Comparison of ENCODE assay signal across 29 cellular contexts in genomic region chr20:25514747-25515340, GRCh38.
"Had no signal": no experiment of that assay in that cellular context is flagged by ENCODE, and none has a peak within 500 bp of the region (broad histone marks: within the 10 kb centered on the region; RNA-seq: fewer than 3 reads in every experiment).

No MANE protein-coding gene starts in this region.

- H3K4me1 ChIP-seq: adrenal gland, ascending aorta, left ventricle myocardium inferior had no signal

- ATAC-seq: sciatic nerve; stimulated activated effector memory CD8-positive, alpha-beta T cell treated with anti-CD3 and anti-CD28 coated beads, Interleukin-12 subunit alpha, Interleukin-12 subunit beta, amount 100 ng/mL, for 72 hours had no signal

- H3K27ac Mint-ChIP-seq: activated naive CD8-positive, alpha-beta T cell treated with anti-CD3 and anti-CD28 coated beads for 36 hours; brain; mesothelial cell of epicardium; naive B cell; nephron progenitor cell; stimulated activated effector memory CD8-positive, alpha-beta T cell treated with anti-CD3 and anti-CD28 coated beads, Interleukin-12 subunit alpha, Interleukin-12 subunit beta, amount 100 ng/mL, for 72 hours; stimulated activated naive CD8-positive, alpha-beta T cell treated with anti-CD3 and anti-CD28 coated beads, Interleukin-15, Interleukin-2, amounts not matched to agents 100 ng/mL and 50 ng/mL, for 24 hours had no signal

- H3K27me3 ChIP-seq: adrenal gland, ascending aorta, cardiac muscle cell, dorsolateral prefrontal cortex, neutrophil had no signal

- H3K4me3 ChIP-seq: adrenal gland, ascending aorta, cardiac muscle cell, coronary artery, dorsolateral prefrontal cortex, left ventricle myocardium inferior, thoracic aorta had no signal

- H3K36me3 Mint-ChIP-seq: stimulated activated effector memory CD8-positive, alpha-beta T cell treated with anti-CD3 and anti-CD28 coated beads, Interleukin-12 subunit alpha, Interleukin-12 subunit beta, amount 100 ng/mL, for 72 hours had no signal

- H3K4me1 Mint-ChIP-seq: activated naive CD8-positive, alpha-beta T cell treated with anti-CD3 and anti-CD28 coated beads for 36 hours; brain; mesothelial cell of epicardium; stimulated activated effector memory CD8-positive, alpha-beta T cell treated with anti-CD3 and anti-CD28 coated beads, Interleukin-12 subunit alpha, Interleukin-12 subunit beta, amount 100 ng/mL, for 72 hours had no signal

- DNase-seq: activated CD4-positive, alpha-beta T cell treated with anti-CD3 and anti-CD28 coated beads for 4 hours; activated CD4-positive, alpha-beta T cell treated with anti-CD3 and anti-CD28 coated beads, Interleukin-2, amount 50 U/mL, for 48 hours; activated CD8-positive, alpha-beta memory T cell treated with anti-CD3 and anti-CD28 coated beads for 24 hours; activated effector memory CD4-positive, alpha-beta T cell treated with Interleukin-2 at 50 U/mL for 16 hours; activated naive CD4-positive, alpha-beta T cell treated with Interleukin-2 at 50 U/mL for 16 hours; activated naive CD8-positive, alpha-beta T cell treated with anti-CD3 and anti-CD28 coated beads for 36 hours; adrenal gland; dorsolateral prefrontal cortex; effector memory CD4-positive, alpha-beta T cell; head of caudate nucleus; hypothalamus; left ventricle myocardium inferior; naive B cell; nephron progenitor cell; small intestine; stimulated activated CD4-positive, alpha-beta T cell treated with anti-CD3 and anti-CD28 coated beads, Interleukin-4, amount 100 ng/mL, for 24 hours; T-helper 9 cell; trophoblast cell had no signal

- H3K4me3 Mint-ChIP-seq: activated naive CD8-positive, alpha-beta T cell treated with anti-CD3 and anti-CD28 coated beads for 36 hours; brain; mesothelial cell of epicardium; naive B cell; nephron progenitor cell; stimulated activated effector memory CD8-positive, alpha-beta T cell treated with anti-CD3 and anti-CD28 coated beads, Interleukin-12 subunit alpha, Interleukin-12 subunit beta, amount 100 ng/mL, for 72 hours; stimulated activated naive CD8-positive, alpha-beta T cell treated with anti-CD3 and anti-CD28 coated beads, Interleukin-15, Interleukin-2, amounts not matched to agents 100 ng/mL and 50 ng/mL, for 24 hours had no signal

- H3K27ac ChIP-seq: adrenal gland, ascending aorta, cardiac muscle cell, coronary artery, dorsolateral prefrontal cortex, left ventricle myocardium inferior, neutrophil, thoracic aorta, VCaP had no signal

- H3K27me3 Mint-ChIP-seq: activated naive CD8-positive, alpha-beta T cell treated with anti-CD3 and anti-CD28 coated beads for 36 hours; naive B cell; stimulated activated naive CD8-positive, alpha-beta T cell treated with anti-CD3 and anti-CD28 coated beads, Interleukin-15, Interleukin-2, amounts not matched to agents 100 ng/mL and 50 ng/mL, for 24 hours had no signal

- H3K36me3 ChIP-seq: neutrophil had no signal
